8 cellular contexts compared by ENCODE assay signal in genomic region chr10:61993676-61994401, GRCh38.
DNase-seq lines count a peak whose midpoint lies in the region; ATAC-seq and TF ChIP-seq lines count a peak whose summit lies in the region.

No MANE protein-coding gene starts in this region.

- H3K9me3 Mint-ChIP-seq in naive thymus-derived CD8-positive, alpha-beta T cell, result no peaks in the 10 kb centered on the region

- DNase-seq in NCI-H1105 treated with DMSO at 0.1 percent for 48 hours (lab: John Stamatoyannopoulos, UW) (peak; percentile 84), mammary epithelial cell (no peak), globus pallidus (ENCODE audit: low spot score) (no peak), dedifferentiated amniotic fluid mesenchymal stem cell (ENCODE audit: extremely low spot score) (no peak)
- peak in 1 of 10 donors; percentile 14 for DNase-seq in naive thymus-derived CD8-positive, alpha-beta T cell
- DNase-seq in stimulated activated CD4-positive, alpha-beta T cell treated with anti-CD3 and anti-CD28 coated beads, Interleukin-12 subunit alpha, Interleukin-12 subunit beta, amount 100 ng/mL, for 4 hours, result no peak

- H2AFZ ChIP-seq in mammary epithelial cell (ENCODE audit: low read depth, low read length), result no peak overlapping the region

- intact Hi-C loops in mammary epithelial cell (cut with micrococcal nuclease), result loop anchor here (1.0 to 5.0 kb wide), 4 partner anchors 33 to 91 kb away; no protein-coding TSS in a partner anchor

- H3K36me3 ChIP-seq in BLaER1 treated with 17β-estradiol and CSF1 and Interleukin-3, amounts not matched to agents 10 nM and 100 nM, result peaks cover 46 to 89% (median 73%) of the 10 kb centered on the region in 11 experiments
- no peaks in the 10 kb centered on the region for H3K36me3 ChIP-seq in mammary epithelial cell (ENCODE audit: insufficient read depth, low read length)

- H3K4me1 Mint-ChIP-seq in naive thymus-derived CD8-positive, alpha-beta T cell, result peaks cover 7 to 79% (median 33%) of the 10 kb centered on the region in 4 donors

- peaks cover 0 to 11% (median 0%) of the 10 kb centered on the region in 11 experiments; a peak in 3 of 22 replicates for H4K20me1 ChIP-seq in BLaER1 treated with 17β-estradiol and CSF1 and Interleukin-3, amounts not matched to agents 10 nM and 100 nM
- H4K20me1 ChIP-seq in mammary epithelial cell (ENCODE audit: insufficient read depth, low read length), result no peaks in the 10 kb centered on the region

- H3K27me3 Mint-ChIP-seq in naive thymus-derived CD8-positive, alpha-beta T cell, result no peaks in the 10 kb centered on the region

- no peaks in the 10 kb centered on the region for H3K79me2 ChIP-seq in mammary epithelial cell (ENCODE audit: insufficient read depth, low read length)

- H3K27me3 ChIP-seq in BLaER1 treated with 17β-estradiol and CSF1 and Interleukin-3, amounts not matched to agents 10 nM and 100 nM, result no peaks in the 10 kb centered on the region
- no peaks in the 10 kb centered on the region for H3K27me3 ChIP-seq in mammary epithelial cell (ENCODE audit: insufficient read depth, low read length)

- in situ Hi-C loops in mammary epithelial cell (cut with MboI; ENCODE audit: low sequenced_read_pairs in 2 of 2), result no loop called here

- no peak overlapping the region; a peak in 1 of 20 replicates for H3K4me3 ChIP-seq in BLaER1 treated with 17β-estradiol and CSF1 and Interleukin-3, amounts not matched to agents 10 nM and 100 nM
- H3K4me3 ChIP-seq in mammary epithelial cell (replicated peaks in 1 of 3; ENCODE audit: insufficient read depth in 1 of 3, low read depth in 2 of 3, low read length in 3 of 3), result peak overlapping the region in 2 of 3 experiments; percentile 19 to 32

- CTCF ChIA-PET in mammary epithelial cell (lab: Charles Lee; ENCODE audit: low non-redundant PET), result no interaction called here

- peaks cover 0 to 17% (median 5%) of the 10 kb centered on the region in 11 experiments; a peak in 11 of 22 replicates for H3K9me3 ChIP-seq in BLaER1 treated with 17β-estradiol and CSF1 and Interleukin-3, amounts not matched to agents 10 nM and 100 nM (replicated peaks in 1 of 11)
- H3K9me3 ChIP-seq in mammary epithelial cell (replicated peaks; ENCODE audit: insufficient read depth, low read length), result no peaks in the 10 kb centered on the region

- no peak for TF ChIP-seq CTCF in mammary epithelial cell (conservative IDR thresholded peaks at IDR 0.05 in 1 of 2, IDR thresholded peaks at IDR 0.05 in 1 of 2; ENCODE audit: extremely low read depth in 1 of 2, insufficient read depth in 1 of 2, low read depth in 1 of 2, low read length in 2 of 2)

- POLR2A ChIA-PET in naive thymus-derived CD8-positive, alpha-beta T cell (lab: Charles Lee), result no interaction called here

- BruUV-seq in mammary epithelial cell (replicated peaks; lab: Mats Ljungman, UMichigan), result no TSS peak

- no peak for ATAC-seq in naive thymus-derived CD8-positive, alpha-beta T cell
- ATAC-seq in GM21717 (IDR thresholded peaks at IDR 0.05; ENCODE audit: unreplicated experiment), result no peak

- 17% methylated on average over 7 of the region's 7 CpGs for WGBS in mammary epithelial cell (ENCODE audit: low coverage, missing lambda C conversion rate)

- peak overlapping the region in 5 of 10 donors; percentile 2 to 82 (median 30) for H3K4me3 Mint-ChIP-seq in naive thymus-derived CD8-positive, alpha-beta T cell

- peak overlapping the region in 10 of 11 experiments; percentile 31 to 79 (median 56); a peak in 15 of 22 replicates for H3K4me2 ChIP-seq in BLaER1 treated with 17β-estradiol and CSF1 and Interleukin-3, amounts not matched to agents 10 nM and 100 nM
- peak overlapping the region; percentile 80 for H3K4me2 ChIP-seq in mammary epithelial cell (ENCODE audit: insufficient read depth, low read depth, low read length)

- H3K36me3 Mint-ChIP-seq in naive thymus-derived CD8-positive, alpha-beta T cell, result peaks cover 0 to 13% (median 8%) of the 10 kb centered on the region in 3 donors

- peak overlapping the region; percentile 70 to 99 (median 82); a peak in 21 of 22 replicates for H3K27ac ChIP-seq in BLaER1 treated with 17β-estradiol and CSF1 and Interleukin-3, amounts not matched to agents 10 nM and 100 nM
- H3K27ac ChIP-seq in mammary epithelial cell (ENCODE audit: insufficient read depth, low read depth, low read length), result peak overlapping the region; percentile 88

- H3K27ac Mint-ChIP-seq in naive thymus-derived CD8-positive, alpha-beta T cell, result peak overlapping the region in 7 of 10 donors; percentile 4 to 90 (median 63)

- peaks cover 32 to 95% (median 49%) of the 10 kb centered on the region in 10 experiments for H3K4me1 ChIP-seq in BLaER1 treated with 17β-estradiol and CSF1 and Interleukin-3, amounts not matched to agents 10 nM and 100 nM
- H3K4me1 ChIP-seq in mammary epithelial cell (ENCODE audit: insufficient read depth, low read length), result peaks cover 15% of the 10 kb centered on the region

- dilution Hi-C loops in mammary epithelial cell (cut with HindIII; ENCODE audit: low sequenced_read_pairs), result no loop called here

- peak overlapping the region in 9 of 11 experiments; percentile 1 to 91 (median 72); a peak in 11 of 22 replicates for H3K9ac ChIP-seq in BLaER1 treated with 17β-estradiol and CSF1 and Interleukin-3, amounts not matched to agents 10 nM and 100 nM
- peak overlapping the region; percentile 77 for H3K9ac ChIP-seq in mammary epithelial cell (ENCODE audit: insufficient read depth, low read length)

Comparison
In these comparisons a context has a peak if more than half of its experiments do, and no peak if none do; other contexts are left out.
1. H3K4me3 ChIP-seq: peak in mammary epithelial cell (2 of 3); none in BLaER1 treated with 17β-estradiol and CSF1 and Interleukin-3, amounts not matched to agents 10 nM and 100 nM (0 of 10).